In genomic region chr1:225415307-225415706, GRCh38 we compare ENCODE assay signal across 2 cellular contexts.
TF ChIP-seq lines count a peak whose summit lies in the region.

No MANE protein-coding gene starts in this region.

TF ChIP-seq in IMR-90, 13 proteins besides CTCF, POLR2A, EP300 and RAD21 (continued from another document):
- TF ChIP-seq CEBPB (IDR thresholded peaks at IDR 0.05; ENCODE audit: low read depth, low read length), result peak; percentile 57; the same call in 1 of the 2 replicates

TF ChIP-seq in SK-N-SH treated with all-trans-retinoic acid at 6 μM for 48 hours, 23 proteins besides CTCF, POLR2A, EP300 and RAD21:
- no peak for TF ChIP-seq ZC3H10 (CRISPR knock-in tag; IDR thresholded peaks at IDR 0.05)
- TF ChIP-seq OSR1 (CRISPR knock-in tag; IDR thresholded peaks at IDR 0.05), result no peak
- no peak for TF ChIP-seq CSDC2 (CRISPR knock-in tag; IDR thresholded peaks at IDR 0.05)
- TF ChIP-seq CSRNP3 (CRISPR knock-in tag; IDR thresholded peaks at IDR 0.05), result no peak
- TF ChIP-seq ZFP3 (CRISPR knock-in tag; IDR thresholded peaks at IDR 0.05), result no peak
- TF ChIP-seq ARNTL (CRISPR knock-in tag; IDR thresholded peaks at IDR 0.05; ENCODE audit: borderline replicate concordance, low read depth), result no peak
- no peak for TF ChIP-seq ZNF8 (CRISPR knock-in tag; IDR thresholded peaks at IDR 0.05)
TF ChIP-seq in SK-N-SH treated with all-trans-retinoic acid at 6 μM for 48 hours: peak in this region for 0.
